ENCODE assay signal across 1 cellular context in genomic region chr15:82040862-82041261, GRCh38.
TF ChIP-seq lines count a peak whose summit lies in the region.

No MANE protein-coding gene starts in this region.

TF ChIP-seq in K562, 482 proteins besides CTCF, POLR2A, EP300 and RAD21 (continued from another document and continues in another):
- TF ChIP-seq MNT (conservative IDR thresholded peaks at IDR 0.05), result peak; percentile 29 to 61; a peak in 3 of 4 replicates
- TF ChIP-seq KLF6 (CRISPR knock-in tag; IDR thresholded peaks at IDR 0.05; ENCODE audit: borderline replicate concordance), result no peak
- TF ChIP-seq TAF15 (IDR thresholded peaks at IDR 0.05; ENCODE audit: low read depth, low read length), result no peak
- no peak for TF ChIP-seq ZNF217 (CRISPR knock-in tag; IDR thresholded peaks at IDR 0.05)
- TF ChIP-seq NBN (IDR thresholded peaks at IDR 0.05; ENCODE audit: low read depth), result no peak
- TF ChIP-seq RCOR1 (IDR thresholded peaks at IDR 0.05; ENCODE audit: borderline replicate concordance in 1 of 2, low read depth in 2 of 2, low read length in 2 of 2), result peak in 1 of 2 experiments; percentile 48; a peak in 1 of 4 replicates
- TF ChIP-seq MIER1 (IDR thresholded peaks at IDR 0.05; ENCODE audit: low read depth), result no peak
- no peak for TF ChIP-seq TARDBP (IDR thresholded peaks at IDR 0.05)
- TF ChIP-seq SREBF2 (CRISPR knock-in tag; IDR thresholded peaks at IDR 0.05), result no peak
- no peak for TF ChIP-seq KLF1 (tag; IDR thresholded peaks at IDR 0.05)
- TF ChIP-seq ERF (CRISPR knock-in tag; IDR thresholded peaks at IDR 0.05), result no peak
- TF ChIP-seq NFYB (IDR thresholded peaks at IDR 0.05; ENCODE audit: extremely low read depth, insufficient read length), result no peak
- TF ChIP-seq ZNF175 (CRISPR knock-in tag; IDR thresholded peaks at IDR 0.05; ENCODE audit: low read depth), result no peak
- TF ChIP-seq CTBP1 (IDR thresholded peaks at IDR 0.05; ENCODE audit: borderline replicate concordance), result peak; percentile 52; the same call in 1 of the 2 replicates
- no peak for TF ChIP-seq ZNF449 (CRISPR knock-in tag; IDR thresholded peaks at IDR 0.05)
- 0 out of 2 replicates have a peak, but pooled peaks have one; percentile 17 for TF ChIP-seq USF2 (CRISPR knock-in tag; IDR thresholded peaks at IDR 0.05)
- no peak for TF ChIP-seq ZBTB43 (CRISPR knock-in tag; IDR thresholded peaks at IDR 0.05)
- TF ChIP-seq TAF1 (IDR thresholded peaks at IDR 0.05; ENCODE audit: control insufficient read depth, extremely low read depth, insufficient read depth, low read length, severe bottlenecking), result no peak
- TF ChIP-seq TEAD1 (CRISPR knock-in tag; IDR thresholded peaks at IDR 0.05), result no peak
- TF ChIP-seq ZKSCAN3 (CRISPR knock-in tag; IDR thresholded peaks at IDR 0.05), result no peak
- TF ChIP-seq L3MBTL2 (IDR thresholded peaks at IDR 0.05), result peak; percentile 65
- no peak for TF ChIP-seq NFIC (IDR thresholded peaks at IDR 0.05)
- no peak for TF ChIP-seq E2F8 (IDR thresholded peaks at IDR 0.05; ENCODE audit: low read depth, partially characterized antibody)
- no peak for TF ChIP-seq POLR2B (IDR thresholded peaks at IDR 0.05; ENCODE audit: low read depth, partially characterized antibody)
- TF ChIP-seq SIN3A (IDR thresholded peaks at IDR 0.05; ENCODE audit: borderline replicate concordance in 2 of 2, control insufficient read depth in 1 of 2, low read depth in 2 of 2, low read length in 2 of 2), result no peak
- no peak for TF ChIP-seq RBM22 (IDR thresholded peaks at IDR 0.05; ENCODE audit: low read depth, low read length, poor library complexity, severe bottlenecking)
- peak; percentile 57 to 63; a peak in 2 of 4 replicates for TF ChIP-seq FOXK2 (conservative IDR thresholded peaks at IDR 0.05 in 1 of 2, IDR thresholded peaks at IDR 0.05 in 1 of 2; ENCODE audit: low read depth in 2 of 2)
- TF ChIP-seq FOXA3 (CRISPR knock-in tag; conservative IDR thresholded peaks at IDR 0.05 in 1 of 2, IDR thresholded peaks at IDR 0.05 in 1 of 2), result 0 out of 4 replicates have a peak, but pooled peaks of 1 of the 2 experiments have one; percentile 16
- TF ChIP-seq BHLHE40 (IDR thresholded peaks at IDR 0.05; ENCODE audit: low read length), result peak; percentile 15; the same call in 1 of the 2 replicates
- TF ChIP-seq TOE1 (IDR thresholded peaks at IDR 0.05; ENCODE audit: borderline replicate concordance), result no peak
- no peak for TF ChIP-seq TOE1 (CRISPR knock-in tag; IDR thresholded peaks at IDR 0.05; ENCODE audit: borderline replicate concordance, low read depth)
- TF ChIP-seq HDAC1 (IDR thresholded peaks at IDR 0.05), result peak in 1 of 2 experiments; percentile 35; a peak in 1 of 4 replicates
- TF ChIP-seq ZNF318 (IDR thresholded peaks at IDR 0.05; ENCODE audit: borderline replicate concordance in 1 of 2, low read depth in 1 of 2), result no peak
- no peak for TF ChIP-seq ARID3B (CRISPR knock-in tag; IDR thresholded peaks at IDR 0.05; ENCODE audit: borderline replicate concordance)
- TF ChIP-seq ZNF764 (CRISPR knock-in tag; IDR thresholded peaks at IDR 0.05; ENCODE audit: low read depth), result no peak
- 0 out of 4 replicates have a peak, but pooled peaks of 1 of the 2 experiments have one; percentile 28 for TF ChIP-seq MAZ (CRISPR knock-in tag; conservative IDR thresholded peaks at IDR 0.05 in 1 of 2, IDR thresholded peaks at IDR 0.05 in 1 of 2)
- peak; percentile 93 for TF ChIP-seq HES1 (IDR thresholded peaks at IDR 0.05; ENCODE audit: low read depth)
- no peak for TF ChIP-seq MCM2 (IDR thresholded peaks at IDR 0.05; ENCODE audit: low read depth)
- no peak for TF ChIP-seq C11orf30 (IDR thresholded peaks at IDR 0.05; ENCODE audit: low read depth)
- TF ChIP-seq ZNF197 (CRISPR knock-in tag; IDR thresholded peaks at IDR 0.05; ENCODE audit: low read depth), result no peak
